Comparison of ENCODE assay signal across 8 cellular contexts in the genomic region with DNA sequence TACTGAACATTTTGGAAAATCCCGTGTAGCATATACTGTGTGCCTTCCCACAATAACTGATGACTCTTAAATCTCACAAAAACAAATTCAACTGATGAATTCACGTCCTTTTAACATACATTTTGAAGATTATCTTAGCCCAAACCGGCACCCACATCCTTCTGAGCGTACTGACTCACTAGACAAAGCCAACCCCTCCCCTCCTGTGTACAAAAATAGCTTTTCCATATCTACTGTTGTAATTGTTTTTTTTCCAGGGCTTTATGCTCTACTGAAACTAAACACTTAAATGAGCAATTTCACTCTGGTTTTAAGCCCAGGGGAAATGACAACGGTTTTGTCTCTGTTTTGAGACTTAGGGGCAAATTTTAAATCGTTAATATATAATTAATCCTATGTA.
DNase-seq lines count a peak whose midpoint lies in the region; ATAC-seq and TF ChIP-seq lines count a peak whose summit lies in the region.

No MANE protein-coding gene starts in this region.

- peak overlapping the region; percentile 10 for H3K4me3 ChIP-seq in CD8-positive, alpha-beta memory T cell (ENCODE audit: low read length)
- no peak overlapping the region for H3K4me3 ChIP-seq in cardiac fibroblast (replicated peaks in 1 of 2; ENCODE audit: low read depth in 2 of 2, low read length in 2 of 2)
- peak overlapping the region; percentile 22 for H3K4me3 ChIP-seq in osteoblast (ENCODE audit: insufficient read depth, low read length)

- DNase-seq in CD8-positive, alpha-beta memory T cell, result peak; percentile 8 to 67 (median 40)
- DNase-seq in T-helper 1 cell, result peak in 4 of 5 donors; percentile 15 to 77 (median 26)
- DNase-seq in cardiac fibroblast (ENCODE audit: low read depth in 2 of 2), result peak; percentile 77 to 85
- DNase-seq in osteoblast (ENCODE audit: insufficient read length, low spot score, missing footprints), result peak; percentile 90
- DNase-seq in DMS153 treated with DMSO at 0.1 percent for 48 hours (lab: John Stamatoyannopoulos, UW; ENCODE audit: unreplicated experiment), result no peak
- DNase-seq in COLO668 (lab: John Stamatoyannopoulos, UW; ENCODE audit: unreplicated experiment), result no peak
- DNase-seq in NCI-H1436 (lab: John Stamatoyannopoulos, UW), result no peak

- CTCF ChIA-PET in CD8-positive, alpha-beta memory T cell (lab: Charles Lee), result interaction anchor here (0.7 to 7.2 kb wide), 12 partner anchors 10 to 195 kb away, joined by 3 to 35 read pairs (median 3); partner anchors contain the start of gene ATF7IP

- peaks cover 0 to 10% (median 1%) of the 10 kb centered on the region in 3 donors for H3K36me3 Mint-ChIP-seq in CD8-positive, alpha-beta memory T cell

- peak overlapping the region; percentile 69 for H2AFZ ChIP-seq in osteoblast (ENCODE audit: low read length)

- peaks cover 38% of the 10 kb centered on the region for H3K4me1 ChIP-seq in CD8-positive, alpha-beta memory T cell (ENCODE audit: insufficient read depth, low read length)
- H3K4me1 ChIP-seq in osteoblast (ENCODE audit: insufficient read depth, low read length), result peaks cover 47% of the 10 kb centered on the region

- peaks cover 0 to 2% of the 10 kb centered on the region in 2 donors for H3K27me3 Mint-ChIP-seq in CD8-positive, alpha-beta memory T cell

- H3K27me3 ChIP-seq in CD8-positive, alpha-beta memory T cell (ENCODE audit: insufficient read depth, low read length, poor library complexity, severe bottlenecking), result no peaks in the 10 kb centered on the region
- H3K27me3 ChIP-seq in osteoblast (ENCODE audit: insufficient read depth, low read length), result no peaks in the 10 kb centered on the region

- peak overlapping the region; percentile 17 to 86 (median 69) for H3K4me3 Mint-ChIP-seq in CD8-positive, alpha-beta memory T cell

- no peak for ATAC-seq in GM18519 (IDR thresholded peaks at IDR 0.05; ENCODE audit: low FRiP score, unreplicated experiment)

- peaks cover 0 to 11% (median 7%) of the 10 kb centered on the region in 5 donors for H3K9me3 Mint-ChIP-seq in CD8-positive, alpha-beta memory T cell

- no peaks in the 10 kb centered on the region for H3K36me3 ChIP-seq in CD8-positive, alpha-beta memory T cell (ENCODE audit: insufficient read depth, low read length)
- no peaks in the 10 kb centered on the region for H3K36me3 ChIP-seq in osteoblast (ENCODE audit: insufficient read depth, low read length)

- peak overlapping the region; percentile 81 to 98 (median 96) for H3K27ac Mint-ChIP-seq in CD8-positive, alpha-beta memory T cell

- H3K9me3 ChIP-seq in CD8-positive, alpha-beta memory T cell (ENCODE audit: low read length), result no peaks in the 10 kb centered on the region
- no peaks in the 10 kb centered on the region for H3K9me3 ChIP-seq in osteoblast (ENCODE audit: low read depth, low read length)

- no peaks in the 10 kb centered on the region for H3K79me2 ChIP-seq in osteoblast (ENCODE audit: insufficient read depth, low read length)

- peak overlapping the region; percentile 62 for H3K4me2 ChIP-seq in osteoblast (ENCODE audit: insufficient read depth, low read length)

- no peak for TF ChIP-seq CTCF in cardiac fibroblast (IDR thresholded peaks at IDR 0.05; ENCODE audit: low read depth, low read length)
- no peak for TF ChIP-seq CTCF in osteoblast (IDR thresholded peaks at IDR 0.05; ENCODE audit: extremely low read depth, low read depth, low read length)

- H3K4me1 Mint-ChIP-seq in CD8-positive, alpha-beta memory T cell, result peaks cover 44 to 54% (median 50%) of the 10 kb centered on the region in 3 donors

- H3K27ac ChIP-seq in CD8-positive, alpha-beta memory T cell (ENCODE audit: low read depth, low read length), result peak overlapping the region; percentile 49
- H3K27ac ChIP-seq in osteoblast (ENCODE audit: low read depth, low read length), result peak overlapping the region; percentile 84

- no peaks in the 10 kb centered on the region for H4K20me1 ChIP-seq in osteoblast (ENCODE audit: insufficient read depth, low read length)

- POLR2A ChIA-PET in CD8-positive, alpha-beta memory T cell (lab: Charles Lee), result interaction anchor here (0.5 to 1.9 kb wide), 3 partner anchors 15 to 158 kb away, joined by 3 to 21 read pairs (median 3); partner anchors contain the start of gene ATF7IP

Comparison
In these comparisons a context has a peak if more than half of its experiments do, and no peak if none do; other contexts are left out.
1. DNase-seq: peak in CD8-positive, alpha-beta memory T cell (5 of 5), T-helper 1 cell (4 of 5), cardiac fibroblast (2 of 2) and osteoblast (single experiment); none in DMS153 treated with DMSO at 0.1 percent for 48 hours (single experiment), COLO668 (single experiment) and NCI-H1436 (single experiment).
2. H3K4me3 ChIP-seq: peak in CD8-positive, alpha-beta memory T cell (single experiment) and osteoblast (single experiment); none in cardiac fibroblast (0 of 2).